2 cellular contexts compared by ENCODE assay signal in the genomic region with DNA sequence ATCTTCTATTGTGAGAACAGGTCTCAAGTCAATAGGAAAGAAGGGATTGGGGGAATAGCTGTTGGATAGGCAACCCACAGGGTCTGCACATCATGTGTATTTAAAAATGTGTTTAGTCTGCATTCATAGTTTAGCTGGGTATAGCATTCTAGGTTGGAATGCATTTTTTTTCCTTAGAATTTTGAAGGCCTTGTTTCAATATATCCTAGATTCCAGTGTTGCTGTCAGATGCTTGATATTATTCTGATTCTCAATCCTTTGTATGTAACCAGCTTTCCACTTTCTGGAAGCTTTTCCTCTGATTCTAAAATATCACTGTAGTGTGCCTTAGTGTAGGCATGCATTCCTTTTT.
TF ChIP-seq lines count a peak whose summit lies in the region.

No MANE protein-coding gene starts in this region.

TF ChIP-seq in IMR-90, 13 proteins besides CTCF, POLR2A, EP300 and RAD21:
- TF ChIP-seq RFX5 (IDR thresholded peaks at IDR 0.05; ENCODE audit: low read depth, low read length) (no peak), FOS (IDR thresholded peaks at IDR 0.05; ENCODE audit: low read depth, low read length) (no peak), MAZ (IDR thresholded peaks at IDR 0.05; ENCODE audit: borderline replicate concordance, low read depth, low read length) (no peak), MXI1 (IDR thresholded peaks at IDR 0.05; ENCODE audit: borderline replicate concordance, low read depth, low read length) (no peak), MAFK (IDR thresholded peaks at IDR 0.05; ENCODE audit: low read depth, low read length) (no peak), SMC3 (IDR thresholded peaks at IDR 0.05; ENCODE audit: low read depth, low read length) (no peak), BHLHE40 (IDR thresholded peaks at IDR 0.05; ENCODE audit: low read depth, low read length) (no peak), CEBPB (IDR thresholded peaks at IDR 0.05; ENCODE audit: low read depth, low read length) (no peak), NFE2L2 (IDR thresholded peaks at IDR 0.05; ENCODE audit: low read depth, low read length) (no peak), RCOR1 (IDR thresholded peaks at IDR 0.05; ENCODE audit: insufficient replicate concordance, low read length) (no peak), CHD1 (IDR thresholded peaks at IDR 0.05; ENCODE audit: low read depth, low read length) (no peak)
- TF ChIP-seq, protein P1, sequence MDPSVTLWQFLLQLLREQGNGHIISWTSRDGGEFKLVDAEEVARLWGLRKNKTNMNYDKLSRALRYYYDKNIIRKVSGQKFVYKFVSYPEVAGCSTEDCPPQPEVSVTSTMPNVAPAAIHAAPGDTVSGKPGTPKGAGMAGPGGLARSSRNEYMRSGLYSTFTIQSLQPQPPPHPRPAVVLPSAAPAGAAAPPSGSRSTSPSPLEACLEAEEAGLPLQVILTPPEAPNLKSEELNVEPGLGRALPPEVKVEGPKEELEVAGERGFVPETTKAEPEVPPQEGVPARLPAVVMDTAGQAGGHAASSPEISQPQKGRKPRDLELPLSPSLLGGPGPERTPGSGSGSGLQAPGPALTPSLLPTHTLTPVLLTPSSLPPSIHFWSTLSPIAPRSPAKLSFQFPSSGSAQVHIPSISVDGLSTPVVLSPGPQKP (IDR thresholded peaks at IDR 0.05; ENCODE audit: borderline replicate concordance, low read depth, low read length), result no peak
TF ChIP-seq in IMR-90: peak in this region for 0.

TF ChIP-seq in K562, 482 proteins besides CTCF, POLR2A, EP300 and RAD21:
- TF ChIP-seq PRPF4 (IDR thresholded peaks at IDR 0.05; ENCODE audit: insufficient read depth, low read depth, low read length, poor library complexity, severe bottlenecking) (no peak), ZFP1 (CRISPR knock-in tag; IDR thresholded peaks at IDR 0.05) (peak; percentile 78), TCF15 (CRISPR knock-in tag; IDR thresholded peaks at IDR 0.05) (no peak), COPS2 (conservative IDR thresholded peaks at IDR 0.05) (no peak), ESRRA (IDR thresholded peaks at IDR 0.05; ENCODE audit: borderline replicate concordance, low read depth) (no peak), STAG1 (CRISPR knock-in tag; IDR thresholded peaks at IDR 0.05; ENCODE audit: borderline replicate concordance) (no peak), ZNF57 (CRISPR knock-in tag; IDR thresholded peaks at IDR 0.05) (no peak), MITF (IDR thresholded peaks at IDR 0.05) (no peak), NR1H2 (CRISPR knock-in tag; IDR thresholded peaks at IDR 0.05) (no peak)
TF ChIP-seq in K562: peak in this region for 1.
